ENCODE assay signal across 8 cellular contexts in the genomic region with DNA sequence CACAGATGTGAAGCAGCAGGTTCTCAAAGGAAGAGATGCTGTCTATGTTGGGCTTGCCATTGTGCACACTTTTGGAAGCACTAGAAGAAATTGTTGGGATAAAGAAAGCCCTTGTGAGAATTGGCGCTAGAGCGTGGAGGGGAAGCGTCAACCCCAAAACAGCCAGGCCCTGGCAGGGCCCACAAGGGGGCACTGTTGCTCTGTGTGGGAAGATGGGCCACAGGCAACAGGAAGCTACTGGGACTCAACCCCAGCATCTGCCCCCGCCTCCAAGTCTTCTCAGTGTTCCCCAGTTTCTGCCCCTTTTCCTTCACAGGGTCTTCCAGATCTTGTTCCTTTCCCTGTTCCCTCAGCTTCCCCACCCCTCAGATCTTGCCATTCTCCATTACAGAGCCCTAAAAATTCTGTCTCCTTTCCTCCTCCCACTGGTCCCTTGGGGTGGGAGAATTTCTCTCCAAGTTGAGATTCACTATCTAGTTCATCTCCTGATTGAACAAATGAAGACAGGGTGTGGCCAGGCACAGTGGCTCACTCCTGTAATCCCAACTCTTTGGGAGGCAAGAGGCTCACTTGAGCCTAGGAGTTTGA.
A peak's percentile ranks its signal among the peaks of the same experiment; 100 is the strongest.
DNase-seq lines count a peak whose midpoint lies in the region; ATAC-seq, FAIRE-seq and TF ChIP-seq lines count a peak whose summit lies in the region.

No MANE protein-coding gene starts in this region.

- TF ChIP-seq CTCF in A549 (IDR thresholded peaks at IDR 0.05) (peak; percentile 67), cardiac muscle cell (IDR thresholded peaks at IDR 0.05; ENCODE audit: low read depth, low read length) (peak; percentile 78)

- H3K27ac ChIP-seq in A549, result no peak overlapping the region
- H3K27ac ChIP-seq in SK-N-MC, result no peak overlapping the region
- no peak overlapping the region for H3K27ac ChIP-seq in cardiac muscle cell

- POLR2A ChIA-PET in A549 (lab: Yijun Ruan, JAX), result interaction anchor here (1.0 kb wide), 1 partner anchor 96 kb away, joined by 4 read pairs; a partner anchor contains a TSS

- TF ChIP-seq RAD21 in A549 (conservative IDR thresholded peaks at IDR 0.05 in 1 of 2, IDR thresholded peaks at IDR 0.05 in 1 of 2), result peak; percentile 75

- no peak overlapping the region; the same call in 2 of the 3 replicates for H3K4me2 ChIP-seq in A549

- H3K36me3 ChIP-seq in SK-N-MC (ENCODE audit: insufficient read depth, low read length) (no peaks in the 10 kb centered on the region), cardiac muscle cell (no peaks in the 10 kb centered on the region)

- H3K9ac ChIP-seq in SK-N-MC (ENCODE audit: insufficient read length), result no peak overlapping the region

- intact Hi-C loops in sciatic nerve (cut with DNase I), result no loop called here

- DNase-seq in A549 (ENCODE audit: low read depth in 1 of 2, low spot score in 1 of 2) (peak; percentile 38 to 64), GM12892 (ENCODE audit: insufficient read length) (peak; percentile 48), SK-N-MC (ENCODE audit: low read depth, low spot score) (peak; percentile 10), cardiac muscle cell (ENCODE audit: low read depth in 1 of 2, low spot score in 1 of 2) (peak; percentile 62 to 70), sciatic nerve (ENCODE audit: low spot score) (peak; percentile 86), GOT3 (lab: John Stamatoyannopoulos, UW) (no peak)
- peak; percentile 57 for DNase-seq in activated naive CD4-positive, alpha-beta T cell treated with Interleukin-2 at 50 U/mL for 16 hours

- WGBS in A549 (ENCODE audit: missing lambda C conversion rate), result 10% methylated on average over 4 of the region's 4 CpGs

- CTCF ChIA-PET in A549 (lab: Yijun Ruan, JAX), result interaction anchor here (0.6 to 2.7 kb wide), 26 partner anchors 9 to 567 kb away, joined by 3 to 10 read pairs (median 4); no protein-coding TSS in a partner anchor

- no peak overlapping the region for H3K4me3 ChIP-seq in A549
- no peak overlapping the region for H3K4me3 ChIP-seq in SK-N-MC
- no peak overlapping the region for H3K4me3 ChIP-seq in cardiac muscle cell

- TF ChIP-seq POLR2A in A549 (IDR thresholded peaks at IDR 0.05; ENCODE audit: low read length), result no peak
- no peak for TF ChIP-seq POLR2A in GM12892 (IDR thresholded peaks at IDR 0.05; ENCODE audit: low read depth, low read length)

- H3K9me3 ChIP-seq in A549 (no peaks in the 10 kb centered on the region), SK-N-MC (ENCODE audit: low read depth, low read length) (no peaks in the 10 kb centered on the region), cardiac muscle cell (ENCODE audit: low read depth) (no peaks in the 10 kb centered on the region)

- ATAC-seq in A549 (peak; percentile 86 to 98; a peak in 5 of 6 replicates), HG03432 (IDR thresholded peaks at IDR 0.05; ENCODE audit: unreplicated experiment) (peak; percentile 76), sciatic nerve (peak; percentile 91)

- TF ChIP-seq EP300 in A549 (IDR thresholded peaks at IDR 0.05), result no peak

- no peaks in the 10 kb centered on the region for H3K27me3 ChIP-seq in cardiac muscle cell

- peak; percentile 18 for FAIRE-seq in A549 (lab: Jason Lieb, UNC)
- FAIRE-seq in GM12892 (lab: Jason Lieb, UNC), result peak; percentile 73

- H3K4me1 ChIP-seq in A549, result no peaks in the 10 kb centered on the region
- H3K4me1 ChIP-seq in cardiac muscle cell (ENCODE audit: low read depth), result no peaks in the 10 kb centered on the region

TF ChIP-seq in A549, 52 proteins besides CTCF, POLR2A, EP300 and RAD21:
- TF ChIP-seq HEYL (CRISPR knock-in tag; IDR thresholded peaks at IDR 0.05) (no peak), SMC3 (IDR thresholded peaks at IDR 0.05) (peak; percentile 61)
